Comparison of ENCODE assay signal across 19 cellular contexts in the genomic region with DNA sequence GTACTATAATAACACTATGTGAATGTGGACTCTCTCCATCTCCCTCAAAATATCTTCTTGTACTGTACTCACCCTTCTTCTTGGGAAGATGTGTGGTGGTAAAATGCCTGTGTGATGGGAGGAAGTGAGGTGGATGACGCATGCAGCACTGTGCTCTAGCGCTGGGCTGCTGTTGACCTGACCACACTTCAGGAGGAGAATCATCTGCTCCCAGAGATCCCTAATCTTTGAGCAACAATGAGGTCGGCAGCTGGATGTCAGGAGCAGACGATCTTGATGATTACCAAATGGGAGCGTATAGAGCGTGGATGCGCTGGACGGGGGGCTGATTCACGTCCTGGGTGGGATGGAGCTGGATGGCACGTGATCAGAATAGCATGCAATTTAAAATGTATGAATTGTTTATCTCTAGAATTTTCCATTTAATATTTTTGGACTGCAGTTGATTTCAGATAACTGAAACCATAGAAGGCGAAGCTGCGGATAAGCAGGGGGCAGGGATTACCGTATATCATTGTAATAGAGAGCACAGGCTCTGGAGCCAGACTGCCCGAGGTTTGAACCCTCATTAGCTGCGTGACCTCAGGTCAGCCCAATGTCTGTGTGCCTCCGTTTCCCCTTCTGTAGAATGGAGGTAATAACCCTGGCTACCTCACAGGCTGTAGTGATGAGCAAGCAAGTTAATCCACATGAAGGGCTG. TPM values are rescaled to one million over a fixed set of nuclear protein-coding genes. Genes with fewer than 3 reads are reported as not detected.
A peak's percentile ranks its signal among the peaks of the same experiment; 100 is the strongest.
DNase-seq lines count a peak whose midpoint lies in the region; TF ChIP-seq lines count a peak whose summit lies in the region.
"Had no signal": no experiment of that assay in that cellular context is flagged by ENCODE, and none has a peak within 500 bp of the region (broad histone marks: within the 10 kb centered on the region; RNA-seq: fewer than 3 reads in every experiment).

No MANE protein-coding gene starts in this region.

- CTCF ChIA-PET in activated naive CD4-positive, alpha-beta T cell treated with anti-CD3 and anti-CD28 coated beads, Interleukin-2, amount 10 ng/mL, durations not matched to agents 7 days and 5 days (lab: Charles Lee) = interaction anchor here (1.0 to 2.4 kb wide), 3 partner anchors 12 to 41 kb away, joined by 3 to 10 read pairs (median 4); no protein-coding TSS in a partner anchor

- no peaks in the 10 kb centered on the region for H3K27me3 Mint-ChIP-seq in activated naive CD4-positive, alpha-beta T cell treated with anti-CD3 and anti-CD28 coated beads, Interleukin-2, amount 50 U/mL, for 24 hours
- H3K27me3 Mint-ChIP-seq in activated naive CD4-positive, alpha-beta T cell treated with anti-CD3 and anti-CD28 coated beads, Interleukin-2, amount 10 ng/mL, durations not matched to agents 7 days and 5 days = no peaks in the 10 kb centered on the region
- H3K27me3 Mint-ChIP-seq: stimulated activated memory B cell treated with anti-CD40 and anti-IgM and Interleukin-4, amounts not matched to agents 10 μg/mL and 1 μg/mL and 100 μg/mL, for 72 hours had no signal

- peaks cover 4% of the 10 kb centered on the region for H3K36me3 Mint-ChIP-seq in activated naive CD4-positive, alpha-beta T cell treated with anti-CD3 and anti-CD28 coated beads, Interleukin-2, amount 50 U/mL, for 24 hours
- H3K36me3 Mint-ChIP-seq in activated naive CD4-positive, alpha-beta T cell treated with anti-CD3 and anti-CD28 coated beads, Interleukin-2, amount 10 ng/mL, durations not matched to agents 7 days and 5 days = peaks cover 11% of the 10 kb centered on the region

- peak overlapping the region; percentile 87 for H3K27ac ChIP-seq in suprapubic skin
- H3K27ac ChIP-seq: KMS-11, lower lobe of right lung had no signal

- no peak for TF ChIP-seq POLR2A in suprapubic skin (IDR thresholded peaks at IDR 0.05)

- H3K4me3 ChIP-seq in suprapubic skin = no peak overlapping the region
- H3K4me3 ChIP-seq: lower lobe of right lung had no signal

- no peak overlapping the region for H3K4me3 Mint-ChIP-seq in activated naive CD4-positive, alpha-beta T cell treated with anti-CD3 and anti-CD28 coated beads, Interleukin-2, amount 50 U/mL, for 24 hours
- no peak overlapping the region for H3K4me3 Mint-ChIP-seq in activated naive CD4-positive, alpha-beta T cell treated with anti-CD3 and anti-CD28 coated beads, Interleukin-2, amount 10 ng/mL, durations not matched to agents 7 days and 5 days
- H3K4me3 Mint-ChIP-seq: activated CD8-positive, alpha-beta T cell treated with anti-CD3 and anti-CD28 coated beads, Interleukin-2, amount 10 ng/mL, durations not matched to agents 7 days and 5 days; stimulated activated memory B cell treated with anti-CD40 and anti-IgM and Interleukin-4, amounts not matched to agents 10 μg/mL and 1 μg/mL and 100 μg/mL, for 72 hours had no signal

- H3K4me1 Mint-ChIP-seq in activated naive CD4-positive, alpha-beta T cell treated with anti-CD3 and anti-CD28 coated beads, Interleukin-2, amount 50 U/mL, for 24 hours = peaks cover 50% of the 10 kb centered on the region
- H3K4me1 Mint-ChIP-seq in activated naive CD4-positive, alpha-beta T cell treated with anti-CD3 and anti-CD28 coated beads, Interleukin-2, amount 10 ng/mL, durations not matched to agents 7 days and 5 days = peaks cover 25% of the 10 kb centered on the region

- H3K4me1 ChIP-seq in suprapubic skin = peaks cover 33% of the 10 kb centered on the region
- H3K4me1 ChIP-seq: lower lobe of right lung had no signal

- H3K27me3 ChIP-seq in suprapubic skin = no peaks in the 10 kb centered on the region

- H3K9me3 ChIP-seq in suprapubic skin = no peaks in the 10 kb centered on the region
- H3K9me3 ChIP-seq: lower lobe of right lung had no signal

- WGBS in suprapubic skin = 75% methylated on average over 16 of the region's 16 CpGs

- H3K27ac Mint-ChIP-seq in activated naive CD4-positive, alpha-beta T cell treated with anti-CD3 and anti-CD28 coated beads, Interleukin-2, amount 50 U/mL, for 24 hours = peak overlapping the region; percentile 47
- no peak overlapping the region for H3K27ac Mint-ChIP-seq in activated naive CD4-positive, alpha-beta T cell treated with anti-CD3 and anti-CD28 coated beads, Interleukin-2, amount 10 ng/mL, durations not matched to agents 7 days and 5 days
- H3K27ac Mint-ChIP-seq: activated CD8-positive, alpha-beta T cell treated with anti-CD3 and anti-CD28 coated beads, Interleukin-2, amount 10 ng/mL, durations not matched to agents 7 days and 5 days; stimulated activated memory B cell treated with anti-CD40 and anti-IgM and Interleukin-4, amounts not matched to agents 10 μg/mL and 1 μg/mL and 100 μg/mL, for 72 hours had no signal

- no peak for TF ChIP-seq CTCF in suprapubic skin (IDR thresholded peaks at IDR 0.05)

- H3K9me3 Mint-ChIP-seq in activated naive CD4-positive, alpha-beta T cell treated with anti-CD3 and anti-CD28 coated beads, Interleukin-2, amount 50 U/mL, for 24 hours = no peaks in the 10 kb centered on the region
- peaks cover 10% of the 10 kb centered on the region for H3K9me3 Mint-ChIP-seq in activated naive CD4-positive, alpha-beta T cell treated with anti-CD3 and anti-CD28 coated beads, Interleukin-2, amount 10 ng/mL, durations not matched to agents 7 days and 5 days
- H3K9me3 Mint-ChIP-seq: neural crest cell had no signal

- no peak for DNase-seq in activated naive CD4-positive, alpha-beta T cell treated with anti-CD3 and anti-CD28 coated beads, Interleukin-2, amount 10 ng/mL, durations not matched to agents 7 days and 5 days
- DNase-seq in NOMO-1 treated with dmso at 0.1 percent for 144 hours (lab: John Stamatoyannopoulos, UW; ENCODE audit: unreplicated experiment) = peak; percentile 18
- DNase-seq in fibroblast of peridontal ligament (ENCODE audit: extremely low read depth) = peak; percentile 13
- no peak for DNase-seq in suprapubic skin (ENCODE audit: low spot score in 2 of 2)
- DNase-seq in NCI-H526 treated with DMSO at 0.1 percent for 48 hours (lab: John Stamatoyannopoulos, UW) = no peak
- no peak for DNase-seq in DMS114 treated with DMSO at 0.1 percent for 48 hours (lab: John Stamatoyannopoulos, UW; ENCODE audit: unreplicated experiment)
- no peak for DNase-seq in SW480 (ENCODE audit: low spot score)
- DNase-seq: ACHN; activated CD8-positive, alpha-beta T cell treated with anti-CD3 and anti-CD28 coated beads, Interleukin-2, amount 10 ng/mL, durations not matched to agents 7 days and 5 days; DMS 273 treated with DMSO at 0.1 percent for 48 hours; foreskin melanocyte; lower lobe of right lung; NCI-H2029; SHP77 had no signal

- H3K36me3 ChIP-seq in suprapubic skin = no peaks in the 10 kb centered on the region
- H3K36me3 ChIP-seq: lower lobe of right lung had no signal

- TF ChIP-seq EP300 in suprapubic skin (IDR thresholded peaks at IDR 0.05) = no peak

RNA-seq across cellular contexts. Expression of a gene that starts 23.7 kb away (rescaled TPM):
- total RNA-seq in suprapubic skin = 10 to 100 TPM; 31.1 to 77.6 (median 50.2) TPM

RNA-seq across cellular contexts. Expression of a gene that starts 24.8 kb away (rescaled TPM):
- total RNA-seq in suprapubic skin = 10 to 100 TPM; 33.8 to 66.2 (median 48.6) TPM

RNA-seq across cellular contexts. Expression of a gene that starts 37.1 kb away (rescaled TPM):
- total RNA-seq in suprapubic skin = 1 to 10 TPM in 2 of 4 donors, under 1 TPM in 2; 0.81 to 2.1 (median 1.2) TPM
- total RNA-seq: H1, neural crest cell had no signal

Comparison
In these comparisons a context has a peak if more than half of its experiments do, and no peak if none do; other contexts are left out.
1. DNase-seq: peak in NOMO-1 treated with dmso at 0.1 percent for 144 hours (single experiment) and fibroblast of peridontal ligament (single experiment); none in activated naive CD4-positive, alpha-beta T cell treated with anti-CD3 and anti-CD28 coated beads, Interleukin-2, amount 10 ng/mL, durations not matched to agents 7 days and 5 days (single experiment), suprapubic skin (0 of 2), NCI-H526 treated with DMSO at 0.1 percent for 48 hours (single experiment), DMS114 treated with DMSO at 0.1 percent for 48 hours (single experiment) and SW480 (single experiment).